ENCODE assay signal across 1 cellular context in the genomic region with DNA sequence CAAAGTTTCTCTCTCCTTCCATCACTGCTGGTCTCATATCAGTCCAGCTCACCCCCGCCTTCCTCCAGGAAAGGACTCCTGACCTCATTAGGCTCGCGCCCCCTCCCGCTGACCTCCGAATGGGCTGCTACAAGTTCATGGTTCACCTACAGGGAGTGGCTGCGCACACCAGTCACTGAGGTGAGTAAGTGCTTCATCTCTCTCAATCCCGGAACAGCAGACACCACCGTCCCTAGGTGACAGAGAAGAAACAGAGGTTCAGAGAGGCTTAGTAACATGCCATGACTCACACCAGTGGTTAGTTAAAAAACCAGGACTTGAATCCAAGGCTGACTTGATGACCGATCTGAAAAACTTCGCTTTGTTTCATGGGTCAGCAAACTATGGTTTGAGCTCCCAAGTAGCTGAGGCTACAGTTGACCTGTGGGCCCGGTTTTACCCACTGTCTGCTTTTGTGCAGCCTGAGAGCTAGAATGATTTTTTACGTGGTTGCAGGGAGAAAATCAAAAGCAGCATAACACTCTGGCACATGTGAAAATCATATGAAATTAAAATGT.
A peak's percentile ranks its signal among the peaks of the same experiment; 100 is the strongest.
TF ChIP-seq lines count a peak whose summit lies in the region.

No MANE protein-coding gene starts in this region.

TF ChIP-seq in K562, 482 proteins besides CTCF, POLR2A, EP300 and RAD21 (continued from another document and continues in another):
- TF ChIP-seq ZNF232 (CRISPR knock-in tag; IDR thresholded peaks at IDR 0.05) (no peak), MITF (IDR thresholded peaks at IDR 0.05) (no peak), NFE2 (IDR thresholded peaks at IDR 0.05; ENCODE audit: low read depth) (no peak), ZNF23 (CRISPR knock-in tag; IDR thresholded peaks at IDR 0.05) (no peak), ZNF407 (IDR thresholded peaks at IDR 0.05; ENCODE audit: low read depth) (no peak), CHD4 (IDR thresholded peaks at IDR 0.05; ENCODE audit: insufficient read depth, insufficient replicate concordance, low read depth, low read length, poor library complexity, severe bottlenecking) (no peak), TCF7L2 (IDR thresholded peaks at IDR 0.05; ENCODE audit: low read depth, low read length) (no peak), CREB3L1 (IDR thresholded peaks at IDR 0.05; ENCODE audit: borderline replicate concordance, low read depth) (no peak), ZNF830 (CRISPR knock-in tag; IDR thresholded peaks at IDR 0.05) (no peak), SNAPC5 (CRISPR knock-in tag; IDR thresholded peaks at IDR 0.05) (no peak), MECOM (CRISPR knock-in tag; IDR thresholded peaks at IDR 0.05) (no peak), DDX20 (tag; IDR thresholded peaks at IDR 0.05; ENCODE audit: low read depth) (no peak), ZNF507 (tag; conservative IDR thresholded peaks at IDR 0.05) (no peak), GABPB1 (CRISPR knock-in tag; IDR thresholded peaks at IDR 0.05) (no peak), BRD4 (IDR thresholded peaks at IDR 0.05) (no peak), AFF4 (CRISPR knock-in tag; IDR thresholded peaks at IDR 0.05) (no peak), ZKSCAN8 (CRISPR knock-in tag; IDR thresholded peaks at IDR 0.05) (no peak), C11orf30 (IDR thresholded peaks at IDR 0.05; ENCODE audit: low read depth) (no peak), NCOR1 (IDR thresholded peaks at IDR 0.05) (peak; percentile 13; the same call in 1 of the 2 replicates), SRSF1 (IDR thresholded peaks at IDR 0.05; ENCODE audit: low read depth, low read length) (no peak), XRCC3 (IDR thresholded peaks at IDR 0.05) (no peak), MTA3 (IDR thresholded peaks at IDR 0.05; ENCODE audit: borderline replicate concordance) (0 out of 2 replicates have a peak, but pooled peaks have one; percentile 29), ZNF75A (CRISPR knock-in tag; IDR thresholded peaks at IDR 0.05) (no peak), ZNF695 (CRISPR knock-in tag; IDR thresholded peaks at IDR 0.05) (no peak), RBFOX2 (IDR thresholded peaks at IDR 0.05; ENCODE audit: low read depth, low read length) (no peak), PTRF (tag; IDR thresholded peaks at IDR 0.05) (no peak)
- TF ChIP-seq, protein P1, sequence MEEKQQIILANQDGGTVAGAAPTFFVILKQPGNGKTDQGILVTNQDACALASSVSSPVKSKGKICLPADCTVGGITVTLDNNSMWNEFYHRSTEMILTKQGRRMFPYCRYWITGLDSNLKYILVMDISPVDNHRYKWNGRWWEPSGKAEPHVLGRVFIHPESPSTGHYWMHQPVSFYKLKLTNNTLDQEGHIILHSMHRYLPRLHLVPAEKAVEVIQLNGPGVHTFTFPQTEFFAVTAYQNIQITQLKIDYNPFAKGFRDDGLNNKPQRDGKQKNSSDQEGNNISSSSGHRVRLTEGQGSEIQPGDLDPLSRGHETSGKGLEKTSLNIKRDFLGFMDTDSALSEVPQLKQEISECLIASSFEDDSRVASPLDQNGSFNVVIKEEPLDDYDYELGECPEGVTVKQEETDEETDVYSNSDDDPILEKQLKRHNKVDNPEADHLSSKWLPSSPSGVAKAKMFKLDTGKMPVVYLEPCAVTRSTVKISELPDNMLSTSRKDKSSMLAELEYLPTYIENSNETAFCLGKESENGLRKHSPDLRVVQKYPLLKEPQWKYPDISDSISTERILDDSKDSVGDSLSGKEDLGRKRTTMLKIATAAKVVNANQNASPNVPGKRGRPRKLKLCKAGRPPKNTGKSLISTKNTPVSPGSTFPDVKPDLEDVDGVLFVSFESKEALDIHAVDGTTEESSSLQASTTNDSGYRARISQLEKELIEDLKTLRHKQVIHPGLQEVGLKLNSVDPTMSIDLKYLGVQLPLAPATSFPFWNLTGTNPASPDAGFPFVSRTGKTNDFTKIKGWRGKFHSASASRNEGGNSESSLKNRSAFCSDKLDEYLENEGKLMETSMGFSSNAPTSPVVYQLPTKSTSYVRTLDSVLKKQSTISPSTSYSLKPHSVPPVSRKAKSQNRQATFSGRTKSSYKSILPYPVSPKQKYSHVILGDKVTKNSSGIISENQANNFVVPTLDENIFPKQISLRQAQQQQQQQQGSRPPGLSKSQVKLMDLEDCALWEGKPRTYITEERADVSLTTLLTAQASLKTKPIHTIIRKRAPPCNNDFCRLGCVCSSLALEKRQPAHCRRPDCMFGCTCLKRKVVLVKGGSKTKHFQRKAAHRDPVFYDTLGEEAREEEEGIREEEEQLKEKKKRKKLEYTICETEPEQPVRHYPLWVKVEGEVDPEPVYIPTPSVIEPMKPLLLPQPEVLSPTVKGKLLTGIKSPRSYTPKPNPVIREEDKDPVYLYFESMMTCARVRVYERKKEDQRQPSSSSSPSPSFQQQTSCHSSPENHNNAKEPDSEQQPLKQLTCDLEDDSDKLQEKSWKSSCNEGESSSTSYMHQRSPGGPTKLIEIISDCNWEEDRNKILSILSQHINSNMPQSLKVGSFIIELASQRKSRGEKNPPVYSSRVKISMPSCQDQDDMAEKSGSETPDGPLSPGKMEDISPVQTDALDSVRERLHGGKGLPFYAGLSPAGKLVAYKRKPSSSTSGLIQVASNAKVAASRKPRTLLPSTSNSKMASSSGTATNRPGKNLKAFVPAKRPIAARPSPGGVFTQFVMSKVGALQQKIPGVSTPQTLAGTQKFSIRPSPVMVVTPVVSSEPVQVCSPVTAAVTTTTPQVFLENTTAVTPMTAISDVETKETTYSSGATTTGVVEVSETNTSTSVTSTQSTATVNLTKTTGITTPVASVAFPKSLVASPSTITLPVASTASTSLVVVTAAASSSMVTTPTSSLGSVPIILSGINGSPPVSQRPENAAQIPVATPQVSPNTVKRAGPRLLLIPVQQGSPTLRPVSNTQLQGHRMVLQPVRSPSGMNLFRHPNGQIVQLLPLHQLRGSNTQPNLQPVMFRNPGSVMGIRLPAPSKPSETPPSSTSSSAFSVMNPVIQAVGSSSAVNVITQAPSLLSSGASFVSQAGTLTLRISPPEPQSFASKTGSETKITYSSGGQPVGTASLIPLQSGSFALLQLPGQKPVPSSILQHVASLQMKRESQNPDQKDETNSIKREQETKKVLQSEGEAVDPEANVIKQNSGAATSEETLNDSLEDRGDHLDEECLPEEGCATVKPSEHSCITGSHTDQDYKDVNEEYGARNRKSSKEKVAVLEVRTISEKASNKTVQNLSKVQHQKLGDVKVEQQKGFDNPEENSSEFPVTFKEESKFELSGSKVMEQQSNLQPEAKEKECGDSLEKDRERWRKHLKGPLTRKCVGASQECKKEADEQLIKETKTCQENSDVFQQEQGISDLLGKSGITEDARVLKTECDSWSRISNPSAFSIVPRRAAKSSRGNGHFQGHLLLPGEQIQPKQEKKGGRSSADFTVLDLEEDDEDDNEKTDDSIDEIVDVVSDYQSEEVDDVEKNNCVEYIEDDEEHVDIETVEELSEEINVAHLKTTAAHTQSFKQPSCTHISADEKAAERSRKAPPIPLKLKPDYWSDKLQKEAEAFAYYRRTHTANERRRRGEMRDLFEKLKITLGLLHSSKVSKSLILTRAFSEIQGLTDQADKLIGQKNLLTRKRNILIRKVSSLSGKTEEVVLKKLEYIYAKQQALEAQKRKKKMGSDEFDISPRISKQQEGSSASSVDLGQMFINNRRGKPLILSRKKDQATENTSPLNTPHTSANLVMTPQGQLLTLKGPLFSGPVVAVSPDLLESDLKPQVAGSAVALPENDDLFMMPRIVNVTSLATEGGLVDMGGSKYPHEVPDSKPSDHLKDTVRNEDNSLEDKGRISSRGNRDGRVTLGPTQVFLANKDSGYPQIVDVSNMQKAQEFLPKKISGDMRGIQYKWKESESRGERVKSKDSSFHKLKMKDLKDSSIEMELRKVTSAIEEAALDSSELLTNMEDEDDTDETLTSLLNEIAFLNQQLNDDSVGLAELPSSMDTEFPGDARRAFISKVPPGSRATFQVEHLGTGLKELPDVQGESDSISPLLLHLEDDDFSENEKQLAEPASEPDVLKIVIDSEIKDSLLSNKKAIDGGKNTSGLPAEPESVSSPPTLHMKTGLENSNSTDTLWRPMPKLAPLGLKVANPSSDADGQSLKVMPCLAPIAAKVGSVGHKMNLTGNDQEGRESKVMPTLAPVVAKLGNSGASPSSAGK (IDR thresholded peaks at IDR 0.05) = no peak
